In genomic region chr11:34869425-34869824, GRCh38 we compare ENCODE assay signal across 14 cellular contexts. TPM values are rescaled to one million over a fixed set of nuclear protein-coding genes. Genes with fewer than 3 reads are reported as not detected.
DNase-seq lines count a peak whose midpoint lies in the region; ATAC-seq, FAIRE-seq and TF ChIP-seq lines count a peak whose summit lies in the region.
"Had no signal": no experiment of that assay in that cellular context is flagged by ENCODE, and none has a peak within 500 bp of the region (broad histone marks: within the 10 kb centered on the region; RNA-seq: fewer than 3 reads in every experiment).

No MANE protein-coding gene starts in this region.

- H4K5ac ChIP-seq in H1 (ENCODE audit: insufficient read length, low read depth, low read length): no peak overlapping the region

- H2BK5ac ChIP-seq in H1 (ENCODE audit: low read depth, low read length): no peak overlapping the region

- H3K27me3 ChIP-seq in breast epithelium: no peaks in the 10 kb centered on the region
- no peaks in the 10 kb centered on the region for H3K27me3 ChIP-seq in H1 (replicated peaks in 1 of 4; ENCODE audit: control insufficient read depth in 3 of 4, extremely low read depth in 1 of 4, insufficient read depth in 3 of 4, low read length in 3 of 4)
- H3K27me3 ChIP-seq in psoas muscle (ENCODE audit: insufficient read depth in 3 of 3, low read length in 2 of 3): no peaks in the 10 kb centered on the region
- H3K27me3 ChIP-seq in colonic mucosa: no peaks in the 10 kb centered on the region
- H3K27me3 ChIP-seq in hepatocyte: no peaks in the 10 kb centered on the region

- H3K18ac ChIP-seq in H1 (ENCODE audit: extremely low read depth, low read length): no peak overlapping the region

- no peaks in the 10 kb centered on the region for H3K36me3 Mint-ChIP-seq in MCF 10A (ENCODE audit: insufficient read depth, unreplicated experiment)

- H3K4me1 ChIP-seq in breast epithelium: no peaks in the 10 kb centered on the region
- no peaks in the 10 kb centered on the region for H3K4me1 ChIP-seq in H1 (replicated peaks in 1 of 4; ENCODE audit: control insufficient read depth in 3 of 4, insufficient read depth in 4 of 4, low read length in 3 of 4)
- H3K4me1 ChIP-seq in psoas muscle: no peaks in the 10 kb centered on the region
- no peaks in the 10 kb centered on the region for H3K4me1 ChIP-seq in colonic mucosa
- no peaks in the 10 kb centered on the region for H3K4me1 ChIP-seq in hepatocyte (ENCODE audit: insufficient read depth)

- H3K9me3 ChIP-seq in breast epithelium (no peaks in the 10 kb centered on the region), H1 (ENCODE audit: insufficient read depth in 2 of 2, low read depth in 1 of 2, low read length in 1 of 2) (no peaks in the 10 kb centered on the region), psoas muscle (no peaks in the 10 kb centered on the region), colonic mucosa (no peaks in the 10 kb centered on the region), hepatocyte (ENCODE audit: low read depth) (no peaks in the 10 kb centered on the region)
- H3K9me3 ChIP-seq: thoracic aorta had no signal

- H4K20me1 ChIP-seq in H1 (replicated peaks in 1 of 2; ENCODE audit: control insufficient read depth in 1 of 2, insufficient read depth in 2 of 2, low read length in 2 of 2) (no peaks in the 10 kb centered on the region), hepatocyte (ENCODE audit: insufficient read depth, poor library complexity, severe bottlenecking) (no peaks in the 10 kb centered on the region)

- 80% methylated on average over 3 of the region's 3 CpGs; no CpG with 5 or more reads in 1 of the 2 experiments for WGBS in H1 (ENCODE audit: extremely low coverage in 1 of 2, insufficient coverage in 1 of 2, insufficient read length in 1 of 2, insufficient replicate concordance in 2 of 2, low coverage in 1 of 2, low lambda C conversion rate in 2 of 2, missing lambda C conversion rate in 1 of 2), 2 experiments
- 72 to 77% (median 76%) methylated on average over 3 of the region's 3 CpGs for WGBS in psoas muscle, 3 donors
- 71% methylated on average over 3 of the region's 3 CpGs for WGBS in hepatocyte (ENCODE audit: low lambda C conversion rate, missing lambda C conversion rate)

- H3K23me2 ChIP-seq in H1 (ENCODE audit: low read depth, low read length): no peaks in the 10 kb centered on the region

- no peak for TF ChIP-seq POLR2A in breast epithelium (IDR thresholded peaks at IDR 0.05)
- TF ChIP-seq POLR2A in NB4 (IDR thresholded peaks at IDR 0.05; ENCODE audit: extremely low read depth, insufficient read length): no peak
- TF ChIP-seq POLR2A in H1 (IDR thresholded peaks at IDR 0.05; ENCODE audit: control extremely low read depth in 1 of 2, low read depth in 2 of 2, low read length in 2 of 2): no peak

- H3K4ac ChIP-seq in H1 (replicated peaks; ENCODE audit: insufficient read length, low read depth, low read length): no peak overlapping the region

- no peak overlapping the region for H3K27ac Mint-ChIP-seq in MCF 10A (ENCODE audit: low read depth, unreplicated experiment)
- H3K27ac Mint-ChIP-seq: effector memory CD8-positive, alpha-beta T cell had no signal

- H4K91ac ChIP-seq in H1 (replicated peaks; ENCODE audit: insufficient read length, low read length): no peak overlapping the region

- no peaks in the 10 kb centered on the region for H3K9me3 Mint-ChIP-seq in MCF 10A (ENCODE audit: unreplicated experiment)
- H3K9me3 Mint-ChIP-seq: effector memory CD8-positive, alpha-beta T cell had no signal

- no peaks in the 10 kb centered on the region for H3K79me1 ChIP-seq in H1 (ENCODE audit: low read depth, low read length)

- BruUV-seq in MCF 10A (replicated peaks; lab: Mats Ljungman, UMichigan): no TSS peak

- H3K4me2 ChIP-seq in H1 (ENCODE audit: insufficient read depth in 1 of 2, low read depth in 2 of 2, low read length in 2 of 2): no peak overlapping the region
- H3K4me2 ChIP-seq in hepatocyte: no peak overlapping the region

- H3K4me1 Mint-ChIP-seq in MCF 10A (ENCODE audit: insufficient read depth, unreplicated experiment): peaks cover 12% of the 10 kb centered on the region

- CTCF ChIA-PET in MCF 10A (lab: Yijun Ruan, JAX) (interaction anchor here (0.5 to 1.3 kb wide), 5 partner anchors 10 to 871 kb away, joined by 3 to 4 read pairs (median 3); no protein-coding TSS in a partner anchor), H1 (lab: Charles Lee; ENCODE audit: partially characterized antibody) (interaction anchor here (0.7 to 4.5 kb wide), 17 partner anchors 9 to 326 kb away, joined by 3 to 25 read pairs (median 7); no protein-coding TSS in a partner anchor)

- H3K27ac ChIP-seq in breast epithelium: no peak overlapping the region
- no peak overlapping the region for H3K27ac ChIP-seq in H1 (ENCODE audit: low read depth, low read length)
- no peak overlapping the region for H3K27ac ChIP-seq in psoas muscle
- no peak overlapping the region for H3K27ac ChIP-seq in colonic mucosa
- H3K27ac ChIP-seq in hepatocyte: no peak overlapping the region
- H3K27ac ChIP-seq: RWPE1, thoracic aorta had no signal

- DNase-seq in MCF 10A (ENCODE audit: unreplicated experiment): peak; percentile 14
- DNase-seq in breast epithelium (ENCODE audit: low spot score in 2 of 2): no peak
- DNase-seq in NB4 (ENCODE audit: low read depth): peak; percentile 9
- peak in 1 of 2 experiments; percentile 51 for DNase-seq in H1 (ENCODE audit: low read depth in 1 of 2, low spot score in 2 of 2)
- no peak for DNase-seq in psoas muscle
- DNase-seq in colonic mucosa: no peak
- no peak for DNase-seq in GM10266 (ENCODE audit: extremely low spot score)
- no peak for DNase-seq in hepatocyte (ENCODE audit: low spot score)
- DNase-seq: amniotic stem cell; effector memory CD8-positive, alpha-beta T cell; NCI-H2081 treated with DMSO at 0.1 percent for 48 hours had no signal

- H3K4me3 ChIP-seq in breast epithelium: no peak overlapping the region
- H3K4me3 ChIP-seq in NB4 (ENCODE audit: low read depth, low read length): no peak overlapping the region
- H3K4me3 ChIP-seq in H1 (ENCODE audit: extremely low read depth in 1 of 4, insufficient read depth in 2 of 4, low read depth in 3 of 4, low read length in 4 of 4): no peak overlapping the region
- no peak overlapping the region for H3K4me3 ChIP-seq in psoas muscle
- no peak overlapping the region for H3K4me3 ChIP-seq in colonic mucosa
- no peak overlapping the region for H3K4me3 ChIP-seq in hepatocyte
- H3K4me3 ChIP-seq: thoracic aorta had no signal

- TF ChIP-seq CTCF in MCF 10A (IDR thresholded peaks at IDR 0.05; ENCODE audit: unreplicated experiment): no peak
- TF ChIP-seq CTCF in breast epithelium (IDR thresholded peaks at IDR 0.05): no peak
- TF ChIP-seq CTCF in NB4 (IDR thresholded peaks at IDR 0.05; ENCODE audit: low read depth, low read length): peak; percentile 17
- peak; percentile 35 to 73 (median 44) for TF ChIP-seq CTCF in H1 (IDR thresholded peaks at IDR 0.05; ENCODE audit: control extremely low read depth in 1 of 3, insufficient read depth in 1 of 3, low read depth in 1 of 3, low read length in 3 of 3)
- TF ChIP-seq CTCF in psoas muscle (IDR thresholded peaks at IDR 0.05): no peak
- TF ChIP-seq CTCF in colonic mucosa (IDR thresholded peaks at IDR 0.05): no peak
- TF ChIP-seq CTCF in GM10266 (IDR thresholded peaks at IDR 0.05; ENCODE audit: control insufficient read depth, insufficient read depth, low read depth, missing control alignments): no peak
- TF ChIP-seq CTCF in hepatocyte (IDR thresholded peaks at IDR 0.05; ENCODE audit: poor library complexity): no peak

- TF ChIP-seq RAD21 in H1 (IDR thresholded peaks at IDR 0.05 in 1 of 2, conservative IDR thresholded peaks at IDR 0.05 in 1 of 2; ENCODE audit: low read depth in 2 of 2, low read length in 2 of 2): peak; percentile 35 to 50

- FAIRE-seq in H1 (lab: Jason Lieb, UNC): no peak

- H3K9me2 ChIP-seq in hepatocyte (replicated peaks; ENCODE audit: insufficient read depth): no peaks in the 10 kb centered on the region

- H4K8ac ChIP-seq in H1 (ENCODE audit: extremely low read depth, insufficient read depth, low read length): no peak overlapping the region

- ATAC-seq in psoas muscle: no peak
- ATAC-seq: effector memory CD8-positive, alpha-beta T cell; sciatic nerve had no signal

- intact Hi-C loops in MCF 10A (cut with micrococcal nuclease) (no loop called here), breast epithelium (cut with DNase I; ENCODE audit: low total_unique reads) (no loop called here), psoas muscle (cut with DNase I) (no loop called here), colonic mucosa (cut with DNase I) (no loop called here)

- H2AFZ ChIP-seq in H1 (ENCODE audit: low read length) (no peak overlapping the region), hepatocyte (no peak overlapping the region)

- POLR2A ChIA-PET in MCF 10A (lab: Yijun Ruan, JAX) (no interaction called here), H1 (lab: Charles Lee; ENCODE audit: partially characterized antibody) (no interaction called here)

- no peaks in the 10 kb centered on the region for H3K27me3 Mint-ChIP-seq in MCF 10A (ENCODE audit: insufficient read depth, unreplicated experiment)
- H3K27me3 Mint-ChIP-seq: effector memory CD8-positive, alpha-beta T cell had no signal

- H3K36me3 ChIP-seq in breast epithelium (no peaks in the 10 kb centered on the region), H1 (ENCODE audit: control insufficient read depth in 2 of 4, insufficient read depth in 4 of 4, low read length in 3 of 4) (no peaks in the 10 kb centered on the region; a peak in 1 of 8 replicates), psoas muscle (ENCODE audit: insufficient read depth in 1 of 2, low read depth in 1 of 2) (no peaks in the 10 kb centered on the region), colonic mucosa (no peaks in the 10 kb centered on the region), hepatocyte (replicated peaks; ENCODE audit: insufficient read depth, low read depth) (no peaks in the 10 kb centered on the region)
- H3K36me3 ChIP-seq: thoracic aorta had no signal

- no peak for TF ChIP-seq EP300 in H1 (IDR thresholded peaks at IDR 0.05; ENCODE audit: borderline replicate concordance in 1 of 2, low read depth in 2 of 2, low read length in 2 of 2)

- H3K79me2 ChIP-seq in H1 (ENCODE audit: control insufficient read depth in 1 of 2, insufficient read depth in 2 of 2, low read length in 2 of 2) (no peaks in the 10 kb centered on the region), hepatocyte (no peaks in the 10 kb centered on the region)

- H3K9ac ChIP-seq in H1 (replicated peaks in 1 of 4; ENCODE audit: extremely low read depth in 1 of 4, low read depth in 3 of 4, low read length in 3 of 4): no peak overlapping the region
- H3K9ac ChIP-seq in colonic mucosa (ENCODE audit: low read depth in 2 of 2, low read length in 2 of 2): no peak overlapping the region

- no peak overlapping the region for H2BK20ac ChIP-seq in H1 (ENCODE audit: low read length)

- no peak overlapping the region for H2BK15ac ChIP-seq in H1 (ENCODE audit: low read length)

- no peak overlapping the region for H3K56ac ChIP-seq in H1 (replicated peaks; ENCODE audit: insufficient read length, low read depth, low read length)

- no peak overlapping the region for H3K14ac ChIP-seq in H1 (ENCODE audit: insufficient read length)

- no peak overlapping the region for H2BK120ac ChIP-seq in H1 (replicated peaks; ENCODE audit: low read depth, low read length)

- no peak overlapping the region for H3K23ac ChIP-seq in H1 (ENCODE audit: insufficient read length)

- H2AK5ac ChIP-seq in H1 (ENCODE audit: low read depth, low read length): no peak overlapping the region

- H2BK12ac ChIP-seq in H1 (ENCODE audit: low read depth, low read length): no peak overlapping the region

- no peak overlapping the region for H3K4me3 Mint-ChIP-seq in MCF 10A (ENCODE audit: unreplicated experiment)
- H3K4me3 Mint-ChIP-seq: effector memory CD8-positive, alpha-beta T cell had no signal

RNA-seq across cellular contexts. Expression of gene APIP, which starts 46.8 kb away (rescaled TPM):
- total RNA-seq in MCF 10A (2022) (32.4 and 36.9 TPM in 2 replicates), breast epithelium (10 to 100 TPM; 27.7 to 46.4 (median 29.8) TPM), psoas muscle (10 to 100 TPM; 24.1 to 42.5 (median 39.9) TPM), colonic mucosa (10 to 100 TPM; 39.4 to 60.7 TPM), hepatocyte (26.8 and 30.6 TPM in 2 replicates)
- total RNA-seq in H1 (2021; fragmentation: NEBNext Ultra II Directional; extraction: Animal tissue kit (Norgen Biotek cat#: 25700)): 25.7 and 25.9 TPM in 2 replicates
- polyA plus RNA-seq in H1 (2011; rRNA removed) (6.4 and 10.4 TPM in 2 replicates), psoas muscle (10 to 100 TPM; 27.0 to 47.2 (median 40.9) TPM), hepatocyte (21.5 and 25.9 TPM in 2 replicates)
- polyA plus RNA-seq in H1 (2011; cell fraction: cytosol; rRNA removed): 19.2 TPM
- 4.2 TPM for polyA plus RNA-seq in H1 (2011; cell fraction: nucleus; rRNA removed)
- polyA plus RNA-seq in H1 (2012, experiment 1 of 2): 15.2 to 28.5 TPM (median 19.7 TPM) in 4 replicates
- polyA plus RNA-seq in H1 (2012, experiment 2 of 2): 6.6 TPM
- polyA plus RNA-seq in H1 (2013, experiment 1 of 2): 22.7 TPM
- polyA plus RNA-seq in H1 (2013, experiment 2 of 2): 21.6 TPM
- polyA minus RNA-seq in H1 (2011; rRNA and poly(A)+ RNA removed): 4.3 and 6.2 TPM in 2 replicates
- 7.6 TPM for polyA minus RNA-seq in H1 (2011; cell fraction: cytosol; rRNA and poly(A)+ RNA removed)
- 3.6 TPM for polyA minus RNA-seq in H1 (2011; cell fraction: nucleus; rRNA and poly(A)+ RNA removed)

RNA-seq across cellular contexts. Expression of gene PDHX, which starts 47.0 kb away (rescaled TPM):
- total RNA-seq in MCF 10A (2022) (35.5 and 35.9 TPM in 2 replicates), breast epithelium (10 to 100 TPM; 32.1 to 42.7 (median 41.6) TPM), psoas muscle (100 to 1,000 TPM in 3 of 4 donors, 10 to 100 TPM in 1; 99.4 to 189 (median 101) TPM), colonic mucosa (10 to 100 TPM; 55.2 to 57.2 TPM), hepatocyte (44.8 TPM in 2 replicates)
- total RNA-seq in H1 (2021; fragmentation: NEBNext Ultra II Directional; extraction: Animal tissue kit (Norgen Biotek cat#: 25700)): 47.1 and 51.9 TPM in 2 replicates
- polyA plus RNA-seq in H1 (2011; rRNA removed) (11.1 and 12.4 TPM in 2 replicates), psoas muscle (100 to 1,000 TPM in 1 of 3 donors, 10 to 100 TPM in 2; 64.6 to 153 (median 93.5) TPM), hepatocyte (46.8 and 51.6 TPM in 2 replicates)
- polyA plus RNA-seq in H1 (2011; cell fraction: cytosol; rRNA removed): 21.9 TPM
- 13.6 TPM for polyA plus RNA-seq in H1 (2011; cell fraction: nucleus; rRNA removed)
- 27.2 to 38.8 TPM (median 28.4 TPM) in 4 replicates for polyA plus RNA-seq in H1 (2012, experiment 1 of 2)
- 3.3 TPM for polyA plus RNA-seq in H1 (2012, experiment 2 of 2)
- 28.6 TPM for polyA plus RNA-seq in H1 (2013, experiment 1 of 2)
- polyA plus RNA-seq in H1 (2013, experiment 2 of 2): 28.9 TPM
- polyA minus RNA-seq in H1 (2011; rRNA and poly(A)+ RNA removed): 21.6 and 24.4 TPM in 2 replicates
- 15.3 TPM for polyA minus RNA-seq in H1 (2011; cell fraction: cytosol; rRNA and poly(A)+ RNA removed)
- 24.8 TPM for polyA minus RNA-seq in H1 (2011; cell fraction: nucleus; rRNA and poly(A)+ RNA removed)

Comparison
In these comparisons a context has a peak if more than half of its experiments do, and no peak if none do; other contexts are left out.
1. DNase-seq: peak in MCF 10A (single experiment) and NB4 (single experiment); none in breast epithelium (0 of 2), psoas muscle (0 of 2), colonic mucosa (single experiment), GM10266 (single experiment) and hepatocyte (single experiment).
2. CTCF ChIP-seq: peak in NB4 (single experiment) and H1 (3 of 3); none in MCF 10A (single experiment), breast epithelium (0 of 3), psoas muscle (single experiment), colonic mucosa (single experiment), GM10266 (single experiment) and hepatocyte (single experiment).